8 cellular contexts compared by ENCODE assay signal in genomic region chr12:106248849-106249371, GRCh38. TPM values are rescaled to one million over a fixed set of nuclear protein-coding genes. Genes with fewer than 3 reads are reported as not detected.
DNase-seq lines count a peak whose midpoint lies in the region; ATAC-seq and TF ChIP-seq lines count a peak whose summit lies in the region.

No MANE protein-coding gene starts in this region.

- H2AFZ ChIP-seq in Karpas-422 (ENCODE audit: low read length), result no peak overlapping the region

- TF ChIP-seq CTCF in BE2C (IDR thresholded peaks at IDR 0.05; ENCODE audit: low read depth, low read length), result no peak
- no peak for TF ChIP-seq CTCF in osteocyte (IDR thresholded peaks at IDR 0.05)

- no peaks in the 10 kb centered on the region for H4K20me1 ChIP-seq in Karpas-422 (ENCODE audit: insufficient read depth, low read depth, low read length)

- peak overlapping the region; percentile 63 for H3K4me2 ChIP-seq in Karpas-422 (ENCODE audit: low read depth, low read length, poor library complexity, severe bottlenecking)

- H3K27me3 ChIP-seq in BE2C (no peaks in the 10 kb centered on the region), Karpas-422 (ENCODE audit: low read length) (no peaks in the 10 kb centered on the region)

- DNase-seq in BE2C (no peak), Karpas-422 (no peak), activated T-cell treated with anti-CD3 and anti-CD28 coated beads for 48 hours (ENCODE audit: low read depth) (peak; percentile 21), fibroblast of peridontal ligament (ENCODE audit: extremely low read depth) (peak; percentile 63), osteocyte (ENCODE audit: extremely low spot score, unreplicated experiment) (peak; percentile 62), NCI-H1930 (lab: John Stamatoyannopoulos, UW) (no peak)

- peaks cover 2% of the 10 kb centered on the region for H3K36me3 Mint-ChIP-seq in osteocyte (ENCODE audit: unreplicated experiment)

- H3K4me1 Mint-ChIP-seq in osteocyte (ENCODE audit: unreplicated experiment), result peaks cover 44% of the 10 kb centered on the region

- no peaks in the 10 kb centered on the region for H3K36me3 ChIP-seq in BE2C
- H3K36me3 ChIP-seq in Karpas-422 (ENCODE audit: insufficient read depth, low read length), result no peaks in the 10 kb centered on the region

- H3K4me1 ChIP-seq in BE2C (no peaks in the 10 kb centered on the region), Karpas-422 (ENCODE audit: low read length) (peaks cover 36% of the 10 kb centered on the region)

- no peak overlapping the region for H3K9ac ChIP-seq in Karpas-422 (ENCODE audit: low read length)

- H3K27ac ChIP-seq in Karpas-422 (ENCODE audit: low read length), result no peak overlapping the region

- peak overlapping the region; percentile 77 for H3K4me3 Mint-ChIP-seq in osteocyte (ENCODE audit: unreplicated experiment)

- H3K27me3 Mint-ChIP-seq in osteocyte (ENCODE audit: unreplicated experiment), result no peaks in the 10 kb centered on the region

- peak overlapping the region; percentile 88 for H3K27ac Mint-ChIP-seq in osteocyte (ENCODE audit: unreplicated experiment)

- peak overlapping the region; percentile 59 for H3K4me3 ChIP-seq in BE2C (ENCODE audit: low read depth, low read length)
- H3K4me3 ChIP-seq in Karpas-422 (ENCODE audit: low read length), result no peak overlapping the region

- no peaks in the 10 kb centered on the region for H3K9me3 Mint-ChIP-seq in osteocyte (ENCODE audit: unreplicated experiment)

- H3K9me3 ChIP-seq in BE2C, result no peaks in the 10 kb centered on the region
- no peaks in the 10 kb centered on the region for H3K9me3 ChIP-seq in Karpas-422 (ENCODE audit: low read length)

- no peaks in the 10 kb centered on the region for H3K79me2 ChIP-seq in Karpas-422 (ENCODE audit: low read length)

- no peaks in the 10 kb centered on the region for H3K9me2 ChIP-seq in Karpas-422 (replicated peaks; ENCODE audit: insufficient read depth, low read length)

- no peak for ATAC-seq in HG02981 (IDR thresholded peaks at IDR 0.05; ENCODE audit: unreplicated experiment)
- no peak for ATAC-seq in GM19397 (IDR thresholded peaks at IDR 0.05; ENCODE audit: unreplicated experiment)

RNA-seq across cellular contexts. Expression of gene CKAP4, which starts 1.1 kb away (rescaled TPM):
- polyA plus RNA-seq in BE2C (2012; ENCODE audit: insufficient read depth, insufficient read length, low read depth), result 41.7 TPM
- not detected in 2 replicates for total RNA-seq in Karpas-422 (2014; rRNA removed; shearing (Covaris generic); ENCODE audit: low replicate concordance)
- total RNA-seq in osteocyte, result 182 and 197 TPM in 2 replicates

RNA-seq across cellular contexts. Expression of gene TCP11L2, which starts 53.6 kb away (rescaled TPM):
- 1.2 TPM for polyA plus RNA-seq in BE2C (2012; ENCODE audit: insufficient read depth, insufficient read length, low read depth)
- 40.1 and 55.9 TPM in 2 replicates for total RNA-seq in Karpas-422 (2014; rRNA removed; shearing (Covaris generic); ENCODE audit: low replicate concordance)
- total RNA-seq in osteocyte, result 42.7 and 46.9 TPM in 2 replicates

Comparison
In these comparisons a context has a peak if more than half of its experiments do, and no peak if none do; other contexts are left out.
1. DNase-seq: peak in activated T-cell treated with anti-CD3 and anti-CD28 coated beads for 48 hours (single experiment), fibroblast of peridontal ligament (single experiment) and osteocyte (single experiment); none in BE2C (single experiment), Karpas-422 (single experiment) and NCI-H1930 (0 of 2).
2. RNA of gene CKAP4, which starts 1.1 kb away (total RNA-seq): 182 to 197 TPM in osteocyte; not detected in Karpas-422; every median in the first group is over 100 times any median in the second.